8 cellular contexts compared by ENCODE assay signal in the genomic region with DNA sequence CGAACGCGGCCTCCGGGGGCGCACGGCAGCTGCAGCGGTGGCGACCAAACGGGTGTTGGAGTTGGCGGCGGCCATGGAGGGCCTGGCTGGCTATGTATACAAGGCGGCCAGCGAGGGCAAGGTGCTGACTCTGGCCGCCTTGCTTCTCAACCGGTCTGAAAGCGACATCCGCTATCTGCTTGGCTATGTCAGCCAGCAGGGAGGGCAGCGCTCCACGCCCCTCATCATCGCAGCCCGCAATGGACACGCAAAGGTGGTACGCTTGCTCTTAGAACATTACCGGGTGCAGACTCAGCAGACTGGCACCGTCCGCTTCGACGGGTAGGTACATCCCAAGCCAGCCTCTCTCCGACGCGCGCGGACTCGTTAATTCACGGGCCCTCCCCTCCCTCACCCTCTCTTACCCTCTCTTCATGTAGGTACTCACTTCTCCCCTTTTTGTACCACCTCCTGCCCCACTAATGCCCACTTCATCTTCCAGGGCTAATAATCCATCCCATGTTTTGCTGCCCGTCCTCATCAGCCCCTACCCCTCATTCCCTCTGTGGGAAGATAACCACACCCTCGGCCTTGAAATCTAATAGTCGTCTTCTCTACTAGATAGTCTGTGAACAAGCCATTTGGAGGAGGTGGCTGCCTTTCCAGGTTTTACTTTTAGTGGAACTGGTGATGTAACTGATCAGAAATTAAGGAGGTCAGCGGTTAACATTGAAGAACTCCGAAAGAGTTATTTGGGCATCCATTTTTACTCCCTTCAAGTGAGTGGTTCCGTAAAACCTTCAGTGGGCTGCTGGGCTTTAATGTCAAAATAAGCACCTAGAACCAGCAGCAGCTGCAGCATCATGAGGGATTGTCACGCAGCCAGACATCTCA. TPM values are rescaled to one million over a fixed set of nuclear protein-coding genes. Genes with fewer than 3 reads are reported as not detected.
DNase-seq lines count a peak whose midpoint lies in the region; ATAC-seq and TF ChIP-seq lines count a peak whose summit lies in the region.

No MANE protein-coding gene starts in this region.

- H4K91ac ChIP-seq in trophoblast cell (ENCODE audit: low read depth, low read length), result peak overlapping the region; percentile 91

- peaks cover 16% of the 10 kb centered on the region for H3K79me1 ChIP-seq in trophoblast cell (ENCODE audit: low read length)

- H3K4me2 ChIP-seq in BLaER1 (peak overlapping the region; percentile 91), trophoblast cell (ENCODE audit: low read length) (peak overlapping the region; percentile 83)

- H3K4me1 Mint-ChIP-seq in activated CD8-positive, alpha-beta T cell treated with anti-CD3 and anti-CD28 coated beads for 36 hours (ENCODE audit: low read depth), result peaks cover 38% of the 10 kb centered on the region

- H2BK5ac ChIP-seq in trophoblast cell (ENCODE audit: low read depth, low read length, poor library complexity), result peak overlapping the region; percentile 90

- H2AFZ ChIP-seq in trophoblast cell (ENCODE audit: insufficient read depth, low read length, poor library complexity), result peak overlapping the region; percentile 84

- H3K27ac ChIP-seq in BLaER1, result peak overlapping the region; percentile 97
- H3K27ac ChIP-seq in trophoblast cell (ENCODE audit: low read depth, low read length), result peak overlapping the region; percentile 100

- POLR2A ChIA-PET in activated CD8-positive, alpha-beta T cell treated with anti-CD3 and anti-CD28 coated beads for 36 hours (lab: Charles Lee), result interaction anchor here (0.8 to 7.4 kb wide), 13 partner anchors 10 to 434 kb away, joined by 3 to 50 read pairs (median 4); a partner anchor contains a TSS

- no peaks in the 10 kb centered on the region for H3K27me3 ChIP-seq in BLaER1
- no peaks in the 10 kb centered on the region for H3K27me3 ChIP-seq in trophoblast cell (ENCODE audit: insufficient read depth, low read length)

- peak overlapping the region; percentile 91 for H3K14ac ChIP-seq in trophoblast cell (ENCODE audit: low read length)

- H3K4me3 Mint-ChIP-seq in activated CD8-positive, alpha-beta T cell treated with anti-CD3 and anti-CD28 coated beads for 36 hours, result peak overlapping the region; percentile 93

- peaks cover 21% of the 10 kb centered on the region for H3K79me2 ChIP-seq in trophoblast cell (ENCODE audit: control insufficient read depth, insufficient read depth, low read length, poor library complexity)

- H3K36me3 ChIP-seq in BLaER1 (peaks cover 10% of the 10 kb centered on the region; the same call in 1 of the 2 replicates), trophoblast cell (ENCODE audit: control insufficient read depth in 1 of 2, insufficient read depth in 2 of 2, low read length in 2 of 2) (no peaks in the 10 kb centered on the region)

- ATAC-seq in GM19043 (IDR thresholded peaks at IDR 0.05; ENCODE audit: low read depth, unreplicated experiment) (peak; percentile 17), HG02763 (IDR thresholded peaks at IDR 0.05; ENCODE audit: unreplicated experiment) (no peak)
- ATAC-seq in activated CD8-positive, alpha-beta T cell treated with anti-CD3 and anti-CD28 coated beads for 36 hours, result no peak

- H3K36me3 Mint-ChIP-seq in activated CD8-positive, alpha-beta T cell treated with anti-CD3 and anti-CD28 coated beads for 36 hours (ENCODE audit: low read depth), result peaks cover 25% of the 10 kb centered on the region

- peak overlapping the region; percentile 95 for H3K9ac ChIP-seq in BLaER1
- peak overlapping the region; percentile 97 for H3K9ac ChIP-seq in trophoblast cell (ENCODE audit: low read length)

- peak overlapping the region; percentile 89 for H3K27ac Mint-ChIP-seq in activated CD8-positive, alpha-beta T cell treated with anti-CD3 and anti-CD28 coated beads for 36 hours

- H3K9me3 ChIP-seq in BLaER1 (no peaks in the 10 kb centered on the region), trophoblast cell (ENCODE audit: insufficient read depth, low read depth, low read length) (no peaks in the 10 kb centered on the region)

- peak overlapping the region; percentile 20 for H3K4ac ChIP-seq in trophoblast cell (ENCODE audit: low read depth, low read length)

- H3K27me3 Mint-ChIP-seq in activated CD8-positive, alpha-beta T cell treated with anti-CD3 and anti-CD28 coated beads for 36 hours, result no peaks in the 10 kb centered on the region

- no peak overlapping the region for H2BK12ac ChIP-seq in trophoblast cell (ENCODE audit: low read length)

- H4K8ac ChIP-seq in trophoblast cell (ENCODE audit: low read depth, low read length), result peak overlapping the region; percentile 95

- TF ChIP-seq CTCF in activated CD8-positive, alpha-beta T cell treated with anti-CD3 and anti-CD28 coated beads for 36 hours (IDR thresholded peaks at IDR 0.05), result peak; percentile 25
- TF ChIP-seq CTCF in fibroblast of villous mesenchyme (IDR thresholded peaks at IDR 0.05; ENCODE audit: insufficient read depth, low read depth, low read length), result peak; percentile 36

- CTCF ChIA-PET in activated CD8-positive, alpha-beta T cell treated with anti-CD3 and anti-CD28 coated beads for 36 hours (lab: Charles Lee), result interaction anchor here (0.6 to 7.5 kb wide), 8 partner anchors 14 to 50 kb away, joined by 3 to 41 read pairs (median 6); a partner anchor contains a TSS

- DNase-seq in NCI-H1092 (lab: John Stamatoyannopoulos, UW) (peak; percentile 40), fibroblast of villous mesenchyme (ENCODE audit: low read depth) (peak; percentile 51), trophoblast cell (peak in 1 of 2 donors; percentile 15), GF-D8 (lab: John Stamatoyannopoulos, UW) (no peak)
- peak; percentile 81 for DNase-seq in activated CD8-positive, alpha-beta T cell treated with anti-CD3 and anti-CD28 coated beads for 36 hours

- peaks cover 55% of the 10 kb centered on the region for H4K20me1 ChIP-seq in BLaER1

- peak overlapping the region; percentile 99 for H3K18ac ChIP-seq in trophoblast cell (ENCODE audit: low read length)

- no peaks in the 10 kb centered on the region for H3K9me3 Mint-ChIP-seq in activated CD8-positive, alpha-beta T cell treated with anti-CD3 and anti-CD28 coated beads for 36 hours

- intact Hi-C loops in activated CD8-positive, alpha-beta T cell treated with anti-CD3 and anti-CD28 coated beads for 36 hours (cut with micrococcal nuclease), result no loop called here

- H2BK120ac ChIP-seq in trophoblast cell (ENCODE audit: insufficient read depth, low read length, poor library complexity), result peak overlapping the region; percentile 98

- H3K4me3 ChIP-seq in BLaER1 (peak overlapping the region; percentile 85), fibroblast of villous mesenchyme (ENCODE audit: low read depth, low read length) (peak overlapping the region; percentile 92), trophoblast cell (ENCODE audit: low read depth, low read length) (peak overlapping the region; percentile 84)

- peak overlapping the region; percentile 92 for H4K12ac ChIP-seq in trophoblast cell (ENCODE audit: low read depth, low read length)

- H2AK5ac ChIP-seq in trophoblast cell (ENCODE audit: low read length), result peak overlapping the region; percentile 6

- no peak overlapping the region for H3K23ac ChIP-seq in trophoblast cell (ENCODE audit: low read length)

- WGBS in trophoblast cell (ENCODE audit: extremely low coverage, insufficient coverage, insufficient read length), result no CpG with 5 or more reads among the region's 42 CpGs

- peaks cover 44% of the 10 kb centered on the region for H3K4me1 ChIP-seq in BLaER1
- H3K4me1 ChIP-seq in trophoblast cell (ENCODE audit: control insufficient read depth in 1 of 2, insufficient read depth in 2 of 2, low read length in 2 of 2), result peaks cover 0 to 7% of the 10 kb centered on the region in 2 experiments

RNA-seq across cellular contexts. Expression of a gene that starts 1.0 kb away (rescaled TPM):
- 10 to 100 TPM; 37.1 to 44.4 TPM for total RNA-seq in activated CD8-positive, alpha-beta T cell treated with anti-CD3 and anti-CD28 coated beads for 36 hours
- total RNA-seq in fibroblast of villous mesenchyme, result 47.7 and 61.7 TPM in 2 replicates
- 26.2 and 26.9 TPM in 2 replicates for polyA plus RNA-seq in trophoblast cell (2013)

RNA-seq across cellular contexts. Expression of a gene that starts 49.1 kb away (rescaled TPM):
- total RNA-seq in activated CD8-positive, alpha-beta T cell treated with anti-CD3 and anti-CD28 coated beads for 36 hours, result 10 to 100 TPM; 43.1 to 47.2 TPM
- total RNA-seq in fibroblast of villous mesenchyme, result 15.8 and 16.8 TPM in 2 replicates
- polyA plus RNA-seq in trophoblast cell (2013), result 18.5 and 21.2 TPM in 2 replicates
